ENCODE assay signal across 26 cellular contexts in the genomic region with DNA sequence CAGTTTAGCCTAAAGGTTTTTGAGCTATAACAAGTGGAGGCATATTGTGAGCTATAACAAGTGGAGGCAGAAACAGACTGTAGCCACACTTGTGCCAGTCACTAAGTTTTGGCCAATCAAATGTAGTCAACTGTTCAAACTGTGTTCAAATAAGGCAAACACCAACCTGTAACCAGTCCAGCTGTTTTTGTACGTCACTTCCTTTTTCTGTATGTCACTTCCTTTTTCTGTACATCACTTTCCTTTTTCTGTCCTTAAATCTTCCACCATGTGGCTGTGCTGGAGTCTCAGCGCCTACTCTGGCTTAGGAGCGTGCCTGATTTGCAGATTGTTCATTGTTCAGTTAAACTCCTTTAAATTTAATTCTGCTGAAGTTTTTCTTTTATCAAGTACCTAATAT.
A peak's percentile ranks its signal among the peaks of the same experiment; 100 is the strongest.
DNase-seq lines count a peak whose midpoint lies in the region; ATAC-seq, FAIRE-seq and TF ChIP-seq lines count a peak whose summit lies in the region.
"Had no signal": no experiment of that assay in that cellular context is flagged by ENCODE, and none has a peak within 500 bp of the region (broad histone marks: within the 10 kb centered on the region; RNA-seq: fewer than 3 reads in every experiment).

No MANE protein-coding gene starts in this region.

- peaks cover 28% of the 10 kb centered on the region for H3K36me3 Mint-ChIP-seq in memory B cell
- H3K36me3 Mint-ChIP-seq in T-helper 17 cell (ENCODE audit: low read depth): peaks cover 5% of the 10 kb centered on the region

- H3K4me3 Mint-ChIP-seq in memory B cell (no peak overlapping the region), T-helper 17 cell (no peak overlapping the region)
- H3K4me3 Mint-ChIP-seq: activated T-helper 1 cell treated with anti-CD3 and anti-CD28 coated beads, Interleukin-12 subunit alpha, Interleukin-12 subunit beta, Interleukin-2, Interleukin-4 antibody, amounts not matched to agents 30 ng/mL and 10 ng/mL and 1 ng/mL, durations not matched to agents 14 hours and 24 hours and 36 hours; nephron; stimulated activated naive CD8-positive, alpha-beta T cell treated with anti-CD3 and anti-CD28 coated beads, Interleukin-15, amount 100 ng/mL, for 72 hours; T-helper 2 cell treated with Interferon-gamma antibody and Interleukin-4, amounts not matched to agents 5 μg/mL and 100 μg/mL, for 36 hours had no signal

- H3K27me3 Mint-ChIP-seq in memory B cell: no peaks in the 10 kb centered on the region
- H3K27me3 Mint-ChIP-seq in T-helper 17 cell: no peaks in the 10 kb centered on the region
- H3K27me3 Mint-ChIP-seq: stimulated activated naive CD8-positive, alpha-beta T cell treated with anti-CD3 and anti-CD28 coated beads, Interleukin-15, amount 100 ng/mL, for 72 hours had no signal

- H3K4me1 ChIP-seq in OCI-LY3 (ENCODE audit: low read length): peaks cover 24% of the 10 kb centered on the region
- H3K4me1 ChIP-seq: BLaER1, colonic mucosa had no signal

- FAIRE-seq in GM12891 (lab: Jason Lieb, UNC): peak; percentile 45

- H3K4me2 ChIP-seq in OCI-LY3 (ENCODE audit: low read length): peak overlapping the region; percentile 3; the same call in 1 of the 2 replicates
- H3K4me2 ChIP-seq: BLaER1 had no signal

- H3K9me3 Mint-ChIP-seq in memory B cell: peaks cover 7% of the 10 kb centered on the region

- no peak overlapping the region for H3K27ac ChIP-seq in OCI-LY3 (ENCODE audit: low read length)
- H3K27ac ChIP-seq: BLaER1, colonic mucosa, GM23248, SK-N-MC, skin epidermis, tibial nerve had no signal

- peak; percentile 68 for ATAC-seq in memory B cell (ENCODE audit: low read depth)
- ATAC-seq in T-helper 17 cell: no peak
- ATAC-seq: mucosa of descending colon; stimulated activated naive CD8-positive, alpha-beta T cell treated with anti-CD3 and anti-CD28 coated beads, Interleukin-15, amount 100 ng/mL, for 72 hours had no signal

- peaks cover 32% of the 10 kb centered on the region for H3K4me1 Mint-ChIP-seq in memory B cell
- peaks cover 26% of the 10 kb centered on the region for H3K4me1 Mint-ChIP-seq in T-helper 17 cell
- H3K4me1 Mint-ChIP-seq: nephron had no signal

- no peak overlapping the region for H2AFZ ChIP-seq in OCI-LY3 (ENCODE audit: low read depth, low read length)
- H2AFZ ChIP-seq: GM23248 had no signal

- H3K36me3 ChIP-seq in OCI-LY3 (replicated peaks; ENCODE audit: low read depth, low read length): peaks cover 8% of the 10 kb centered on the region
- H3K36me3 ChIP-seq: colonic mucosa, tibial nerve had no signal

- no peak for TF ChIP-seq CTCF in OCI-LY3 (IDR thresholded peaks at IDR 0.05; ENCODE audit: low read depth, low read length)

- H3K9me3 ChIP-seq in OCI-LY3 (ENCODE audit: insufficient read depth, low read length): no peaks in the 10 kb centered on the region; the same call in 1 of the 2 replicates
- no peaks in the 10 kb centered on the region for H3K9me3 ChIP-seq in T-helper 17 cell (ENCODE audit: control insufficient read depth, low read length, poor library complexity, severe bottlenecking)
- H3K9me3 ChIP-seq: colonic mucosa, mucosa of descending colon, tibial nerve had no signal

- no peak overlapping the region for H3K4me3 ChIP-seq in OCI-LY3 (ENCODE audit: low read length)
- H3K4me3 ChIP-seq: BLaER1, colonic mucosa, GM23248, mucosa of descending colon, SK-N-MC, skin epidermis, tibial nerve had no signal

- DNase-seq in GM12891 (ENCODE audit: insufficient read length, low spot score) (no peak), Kasumi-1 (lab: John Stamatoyannopoulos, UW) (peak; percentile 48 to 58), memory B cell (ENCODE audit: low spot score in 2 of 2) (no peak), SK-N-DZ (ENCODE audit: low spot score) (no peak), SW480 (ENCODE audit: low spot score) (no peak), T-helper 17 cell (no peak)
- DNase-seq: activated CD8-positive, alpha-beta memory T cell treated with anti-CD3 and anti-CD28 coated beads, Interleukin-2, amount 50 U/mL, for 4 hours; activated naive CD4-positive, alpha-beta T cell treated with anti-CD3 and anti-CD28 coated beads, Interleukin-2, amount 50 U/mL, for 16 hours; anterior cingulate cortex; colonic mucosa; effector CD8-positive, alpha-beta T cell; glutamatergic neuron; GM23248; mucosa of descending colon; NCI-H2029 treated with DMSO at 0.1 percent for 48 hours; NCI-H526; NK-92 treated with Interleukin-12 subunit alpha and Interleukin-12 subunit beta, amount 100 ng/mL, for 24 hours; stimulated activated naive CD8-positive, alpha-beta T cell treated with anti-CD3 and anti-CD28 coated beads, Interleukin-15, amount 100 ng/mL, for 72 hours had no signal

- no peaks in the 10 kb centered on the region for H3K79me2 ChIP-seq in OCI-LY3 (ENCODE audit: low read length)

- no peak for TF ChIP-seq POLR2A in GM12891 (IDR thresholded peaks at IDR 0.05; ENCODE audit: low read depth, low read length)

- peak overlapping the region; percentile 49 for H3K27ac Mint-ChIP-seq in memory B cell
- no peak overlapping the region for H3K27ac Mint-ChIP-seq in T-helper 17 cell
- H3K27ac Mint-ChIP-seq: activated T-helper 1 cell treated with anti-CD3 and anti-CD28 coated beads, Interleukin-12 subunit alpha, Interleukin-12 subunit beta, Interleukin-2, Interleukin-4 antibody, amounts not matched to agents 30 ng/mL and 10 ng/mL and 1 ng/mL, durations not matched to agents 14 hours and 24 hours and 36 hours; nephron; stimulated activated naive CD8-positive, alpha-beta T cell treated with anti-CD3 and anti-CD28 coated beads, Interleukin-15, amount 100 ng/mL, for 72 hours; T-helper 2 cell treated with Interferon-gamma antibody and Interleukin-4, amounts not matched to agents 5 μg/mL and 100 μg/mL, for 36 hours had no signal

- H4K20me1 ChIP-seq in OCI-LY3 (ENCODE audit: insufficient read depth, low read length): no peaks in the 10 kb centered on the region
- H4K20me1 ChIP-seq: BLaER1 had no signal

- H3K9ac ChIP-seq in OCI-LY3 (ENCODE audit: low read length): no peak overlapping the region
- H3K9ac ChIP-seq: BLaER1, GM23248 had no signal

- no peaks in the 10 kb centered on the region for H3K27me3 ChIP-seq in OCI-LY3 (ENCODE audit: low read depth, low read length)
- H3K27me3 ChIP-seq: BLaER1, colonic mucosa, tibial nerve had no signal

TF ChIP-seq in GM12891, 5 proteins besides CTCF, POLR2A, EP300 and RAD21:
- TF ChIP-seq POU2F2 (IDR thresholded peaks at IDR 0.05; ENCODE audit: low read depth, low read length): no peak
- TF ChIP-seq SPI1 (IDR thresholded peaks at IDR 0.05; ENCODE audit: low read depth, low read length): peak; percentile 65; the same call in 1 of the 2 replicates

Comparison
In these comparisons a context has a peak if more than half of its experiments do, and no peak if none do; other contexts are left out.
1. DNase-seq: peak in Kasumi-1 (2 of 2); none in GM12891 (single experiment), memory B cell (0 of 2), SK-N-DZ (single experiment), SW480 (single experiment) and T-helper 17 cell (0 of 3).